ENCODE assay signal across 20 cellular contexts in the genomic region with DNA sequence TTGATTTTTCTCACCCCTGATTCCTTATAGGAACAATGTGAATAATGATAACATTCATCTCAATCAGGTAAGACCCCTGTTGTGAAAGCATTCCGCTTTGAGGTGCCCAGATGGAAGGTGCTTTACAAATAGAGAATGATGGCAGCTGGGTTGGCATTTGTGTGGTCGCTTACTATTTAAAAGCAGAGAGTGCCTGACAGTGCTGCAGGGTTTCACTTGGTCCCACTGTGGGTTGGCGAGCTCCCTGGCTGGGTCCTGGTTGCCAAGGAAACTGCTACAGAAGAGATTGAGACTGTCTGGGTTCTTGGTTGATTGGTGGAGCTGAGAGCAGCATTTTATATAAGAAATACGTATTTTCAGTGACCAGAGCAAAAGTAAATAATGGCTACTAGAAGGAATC.
A peak's percentile ranks its signal among the peaks of the same experiment; 100 is the strongest.
DNase-seq lines count a peak whose midpoint lies in the region; ATAC-seq and TF ChIP-seq lines count a peak whose summit lies in the region.
"Had no signal": no experiment of that assay in that cellular context is flagged by ENCODE, and none has a peak within 500 bp of the region (broad histone marks: within the 10 kb centered on the region; RNA-seq: fewer than 3 reads in every experiment).

No MANE protein-coding gene starts in this region.

- CTCF ChIA-PET in IMR-90 (lab: Yijun Ruan, JAX) = interaction anchor here (6.2 kb wide), 1 partner anchor 166 kb away, joined by 47 read pairs; no protein-coding TSS in a partner anchor
- CTCF ChIA-PET in activated CD8-positive, alpha-beta memory T cell treated with anti-CD3 and anti-CD28 coated beads, Interleukin-2, amount 10 ng/mL, durations not matched to agents 7 days and 5 days (lab: Charles Lee) = interaction anchor here (1.8 to 6.4 kb wide), 2 partner anchors 166 to 718 kb away, joined by 4 to 64 read pairs; no protein-coding TSS in a partner anchor
- CTCF ChIA-PET in activated naive CD4-positive, alpha-beta T cell treated with anti-CD3 and anti-CD28 coated beads, Interleukin-2, amount 10 ng/mL, durations not matched to agents 7 days and 5 days (lab: Charles Lee) = interaction anchor here (0.8 to 2.1 kb wide), 7 partner anchors 8 to 912 kb away, joined by 3 to 4 read pairs (median 3); no protein-coding TSS in a partner anchor

- no peak for TF ChIP-seq RAD21 in IMR-90 (IDR thresholded peaks at IDR 0.05; ENCODE audit: low read length)

- no peak overlapping the region; the same call in 1 of the 2 replicates for H3K14ac ChIP-seq in IMR-90 (replicated peaks; ENCODE audit: low read depth, low read length)

- no peak overlapping the region for H3K4me3 ChIP-seq in IMR-90 (ENCODE audit: insufficient read depth, low read depth, low read length)
- H3K4me3 ChIP-seq: BLaER1 treated with 17β-estradiol and CSF1 and Interleukin-3, amounts not matched to agents 10 nM and 100 nM; GM23338 had no signal

- intact Hi-C loops in IMR-90 (cut with micrococcal nuclease) = loop anchor here (5.0 kb wide), 2 partner anchors 168 to 913 kb away; no protein-coding TSS in a partner anchor

- peak; percentile 7 for DNase-seq in DMS 273 (lab: John Stamatoyannopoulos, UW; ENCODE audit: unreplicated experiment)
- DNase-seq in DMS 273 treated with DMSO at 0.1 percent for 48 hours (lab: John Stamatoyannopoulos, UW) = no peak
- peak; percentile 18 for DNase-seq in Ammon's horn (ENCODE audit: low spot score)
- no peak for DNase-seq in IMR-90
- peak; percentile 10 for DNase-seq in cerebellum (ENCODE audit: low spot score)
- DNase-seq in activated CD8-positive, alpha-beta memory T cell treated with anti-CD3 and anti-CD28 coated beads, Interleukin-2, amount 10 ng/mL, durations not matched to agents 7 days and 5 days = no peak
- no peak for DNase-seq in activated effector memory CD4-positive, alpha-beta T cell treated with anti-CD3 and anti-CD28 coated beads, Interleukin-2, amount 50 U/mL, for 16 hours
- no peak for DNase-seq in activated naive CD4-positive, alpha-beta T cell treated with anti-CD3 and anti-CD28 coated beads, Interleukin-2, amount 10 ng/mL, durations not matched to agents 7 days and 5 days
- DNase-seq: BE2C; CD4-positive, alpha-beta T cell; CD8-positive, alpha-beta memory T cell; DMS153; DND-41; GDM1; H9 had no signal

- H2AK9ac ChIP-seq in IMR-90 (replicated peaks; ENCODE audit: low read depth, low read length, poor library complexity) = no peak overlapping the region

- POLR2A ChIA-PET in IMR-90 (lab: Charles Lee; ENCODE audit: unreplicated experiment) = no interaction called here

- H3K23ac ChIP-seq in IMR-90 (ENCODE audit: low read depth, low read length) = no peak overlapping the region

- in situ Hi-C loops in IMR-90 (cut with MboI; ENCODE audit: low sequenced_read_pairs) = loop anchor here (5.0 to 25.0 kb wide), 4 partner anchors 168 to 923 kb away; no protein-coding TSS in a partner anchor

- no peaks in the 10 kb centered on the region for H4K20me1 ChIP-seq in IMR-90 (ENCODE audit: insufficient read depth, low read length)
- H4K20me1 ChIP-seq: BLaER1 treated with 17β-estradiol and CSF1 and Interleukin-3, amounts not matched to agents 10 nM and 100 nM had no signal

- H3K56ac ChIP-seq in IMR-90 (ENCODE audit: extremely low read depth, insufficient read depth, low read length) = no peak overlapping the region

- H3K4me2 ChIP-seq in IMR-90 (ENCODE audit: low read depth, low read length) = no peak overlapping the region
- H3K4me2 ChIP-seq: BLaER1 treated with 17β-estradiol and CSF1 and Interleukin-3, amounts not matched to agents 10 nM and 100 nM; GM23338 had no signal

- H3K79me1 ChIP-seq in IMR-90 (ENCODE audit: low read depth in 1 of 2, low read length in 2 of 2) = no peaks in the 10 kb centered on the region

- ATAC-seq in IMR-90 (ENCODE audit: low read depth) = no peak
- ATAC-seq in activated CD8-positive, alpha-beta memory T cell treated with anti-CD3 and anti-CD28 coated beads, Interleukin-2, amount 10 ng/mL, durations not matched to agents 7 days and 5 days = no peak
- ATAC-seq: GM23338, HCT116 had no signal

- H3K9ac ChIP-seq in IMR-90 (ENCODE audit: low read depth, low read length) = no peak overlapping the region
- H3K9ac ChIP-seq: BLaER1 treated with 17β-estradiol and CSF1 and Interleukin-3, amounts not matched to agents 10 nM and 100 nM had no signal

- 86% methylated on average over 1 of the region's 4 CpGs; no CpG with 5 or more reads in 1 of the 2 experiments for WGBS in IMR-90 (ENCODE audit: extremely low coverage in 2 of 2, insufficient read length in 1 of 2), 2 experiments

- no peaks in the 10 kb centered on the region for H3K36me3 ChIP-seq in IMR-90 (ENCODE audit: control insufficient read depth, insufficient read depth, low read length)
- H3K36me3 ChIP-seq: BE2C; BLaER1 treated with 17β-estradiol and CSF1 and Interleukin-3, amounts not matched to agents 10 nM and 100 nM had no signal

- TF ChIP-seq CTCF in IMR-90 (conservative IDR thresholded peaks at IDR 0.05; ENCODE audit: low read depth, low read length) = no peak

- no peaks in the 10 kb centered on the region for H3K27me3 ChIP-seq in IMR-90 (ENCODE audit: control insufficient read depth, insufficient read depth, low read length)
- H3K27me3 ChIP-seq: BE2C; BLaER1 treated with 17β-estradiol and CSF1 and Interleukin-3, amounts not matched to agents 10 nM and 100 nM had no signal

- no peaks in the 10 kb centered on the region for H3K9me3 Mint-ChIP-seq in activated CD8-positive, alpha-beta memory T cell treated with anti-CD3 and anti-CD28 coated beads, Interleukin-2, amount 10 ng/mL, durations not matched to agents 7 days and 5 days (ENCODE audit: low read depth)
- H3K9me3 Mint-ChIP-seq in activated naive CD4-positive, alpha-beta T cell treated with anti-CD3 and anti-CD28 coated beads, Interleukin-2, amount 10 ng/mL, durations not matched to agents 7 days and 5 days = no peaks in the 10 kb centered on the region
- H3K9me3 Mint-ChIP-seq: CD14-positive monocyte; CD4-positive, alpha-beta T cell; CD8-positive, alpha-beta memory T cell; GM23338; H9 had no signal

- peak overlapping the region; percentile 61; the same call in 1 of the 2 replicates for H2AK5ac ChIP-seq in IMR-90 (ENCODE audit: low read depth, low read length)

- H3K4ac ChIP-seq in IMR-90 (ENCODE audit: low read depth, low read length) = peak overlapping the region; percentile 54; the same call in 1 of the 2 replicates

- H3K4me1 ChIP-seq in IMR-90 (ENCODE audit: control insufficient read depth, insufficient read depth, low read length) = peaks cover 8% of the 10 kb centered on the region
- H3K4me1 ChIP-seq: BE2C had no signal

- dilution Hi-C loops in IMR-90 (cut with HindIII; ENCODE audit: low sequenced_read_pairs, unreplicated experiment) = no loop called here

- no peaks in the 10 kb centered on the region for H3K9me3 ChIP-seq in IMR-90 (ENCODE audit: control insufficient read depth, insufficient read depth, low read length)
- H3K9me3 ChIP-seq: BE2C; BLaER1 treated with 17β-estradiol and CSF1 and Interleukin-3, amounts not matched to agents 10 nM and 100 nM had no signal

- H3K27ac Mint-ChIP-seq in activated CD8-positive, alpha-beta memory T cell treated with anti-CD3 and anti-CD28 coated beads, Interleukin-2, amount 10 ng/mL, durations not matched to agents 7 days and 5 days = no peak overlapping the region
- no peak overlapping the region for H3K27ac Mint-ChIP-seq in activated naive CD4-positive, alpha-beta T cell treated with anti-CD3 and anti-CD28 coated beads, Interleukin-2, amount 10 ng/mL, durations not matched to agents 7 days and 5 days
- H3K27ac Mint-ChIP-seq: CD14-positive monocyte; CD4-positive, alpha-beta T cell; CD8-positive, alpha-beta memory T cell; GM23338 had no signal

- H2BK15ac ChIP-seq in IMR-90 (ENCODE audit: low read depth, low read length) = peak overlapping the region; percentile 98; the same call in 2 of the 3 replicates

- H2AFZ ChIP-seq in IMR-90 (replicated peaks; ENCODE audit: low read length, poor library complexity) = no peak overlapping the region
- H2AFZ ChIP-seq: GM23338 had no signal

- BruUV-seq in IMR-90 (replicated peaks; lab: Mats Ljungman, UMichigan) = no TSS peak

- no peak for TF ChIP-seq POLR2A in IMR-90 (IDR thresholded peaks at IDR 0.05; ENCODE audit: low read depth, low read length)

- peak overlapping the region; percentile 51; the same call in 1 of the 2 replicates for H4K91ac ChIP-seq in IMR-90 (ENCODE audit: insufficient read depth, low read depth, low read length)

- no peaks in the 10 kb centered on the region for H3K36me3 Mint-ChIP-seq in activated CD8-positive, alpha-beta memory T cell treated with anti-CD3 and anti-CD28 coated beads, Interleukin-2, amount 10 ng/mL, durations not matched to agents 7 days and 5 days
- H3K36me3 Mint-ChIP-seq in activated naive CD4-positive, alpha-beta T cell treated with anti-CD3 and anti-CD28 coated beads, Interleukin-2, amount 10 ng/mL, durations not matched to agents 7 days and 5 days = no peaks in the 10 kb centered on the region
- H3K36me3 Mint-ChIP-seq: CD14-positive monocyte; CD8-positive, alpha-beta memory T cell had no signal

- H3K18ac ChIP-seq in IMR-90 (ENCODE audit: low read depth, low read length) = peak overlapping the region; percentile 18; the same call in 1 of the 2 replicates

- H3K4me1 Mint-ChIP-seq in activated CD8-positive, alpha-beta memory T cell treated with anti-CD3 and anti-CD28 coated beads, Interleukin-2, amount 10 ng/mL, durations not matched to agents 7 days and 5 days = no peaks in the 10 kb centered on the region
- no peaks in the 10 kb centered on the region for H3K4me1 Mint-ChIP-seq in activated naive CD4-positive, alpha-beta T cell treated with anti-CD3 and anti-CD28 coated beads, Interleukin-2, amount 10 ng/mL, durations not matched to agents 7 days and 5 days
- H3K4me1 Mint-ChIP-seq: CD14-positive monocyte had no signal

- H4K5ac ChIP-seq in IMR-90 (ENCODE audit: low read depth, low read length) = no peak overlapping the region

- no peak overlapping the region for H3K27ac ChIP-seq in IMR-90 (ENCODE audit: insufficient read depth, low read length)
- H3K27ac ChIP-seq: 22Rv1; BLaER1 treated with 17β-estradiol and CSF1 and Interleukin-3, amounts not matched to agents 10 nM and 100 nM had no signal

- peaks cover 5% of the 10 kb centered on the region for H3K9me1 ChIP-seq in IMR-90 (ENCODE audit: insufficient read depth, low read length)

- peaks cover 22% of the 10 kb centered on the region for H3K27me3 Mint-ChIP-seq in activated CD8-positive, alpha-beta memory T cell treated with anti-CD3 and anti-CD28 coated beads, Interleukin-2, amount 10 ng/mL, durations not matched to agents 7 days and 5 days
- peaks cover 14% of the 10 kb centered on the region for H3K27me3 Mint-ChIP-seq in activated naive CD4-positive, alpha-beta T cell treated with anti-CD3 and anti-CD28 coated beads, Interleukin-2, amount 10 ng/mL, durations not matched to agents 7 days and 5 days

- H2BK5ac ChIP-seq in IMR-90 (ENCODE audit: low read depth, low read length, poor library complexity, severe bottlenecking) = no peak overlapping the region

- peak overlapping the region; percentile 41; the same call in 1 of the 2 replicates for H2BK120ac ChIP-seq in IMR-90 (ENCODE audit: low read depth, low read length)

- no peak overlapping the region for H3K4me3 Mint-ChIP-seq in activated CD8-positive, alpha-beta memory T cell treated with anti-CD3 and anti-CD28 coated beads, Interleukin-2, amount 10 ng/mL, durations not matched to agents 7 days and 5 days
- no peak overlapping the region for H3K4me3 Mint-ChIP-seq in activated naive CD4-positive, alpha-beta T cell treated with anti-CD3 and anti-CD28 coated beads, Interleukin-2, amount 10 ng/mL, durations not matched to agents 7 days and 5 days
- H3K4me3 Mint-ChIP-seq: CD14-positive monocyte; CD4-positive, alpha-beta T cell; GM23338; H9 had no signal

- peak overlapping the region in 1 of 2 experiments; percentile 95; a peak in 1 of 4 replicates for H4K8ac ChIP-seq in IMR-90 (ENCODE audit: low read depth in 2 of 2, low read length in 2 of 2)

- H2BK20ac ChIP-seq in IMR-90 (ENCODE audit: low read depth, low read length) = peak overlapping the region; percentile 69; the same call in 1 of the 2 replicates

Comparison
In these comparisons a context has a peak if more than half of its experiments do, and no peak if none do; other contexts are left out.
1. DNase-seq: peak in DMS 273 (single experiment), Ammon's horn (single experiment) and cerebellum (single experiment); none in DMS 273 treated with DMSO at 0.1 percent for 48 hours (single experiment), IMR-90 (single experiment), activated CD8-positive, alpha-beta memory T cell treated with anti-CD3 and anti-CD28 coated beads, Interleukin-2, amount 10 ng/mL, durations not matched to agents 7 days and 5 days (single experiment), activated effector memory CD4-positive, alpha-beta T cell treated with anti-CD3 and anti-CD28 coated beads, Interleukin-2, amount 50 U/mL, for 16 hours (single experiment) and activated naive CD4-positive, alpha-beta T cell treated with anti-CD3 and anti-CD28 coated beads, Interleukin-2, amount 10 ng/mL, durations not matched to agents 7 days and 5 days (single experiment).